Comparison of ENCODE assay signal across 8 cellular contexts in the genomic region with DNA sequence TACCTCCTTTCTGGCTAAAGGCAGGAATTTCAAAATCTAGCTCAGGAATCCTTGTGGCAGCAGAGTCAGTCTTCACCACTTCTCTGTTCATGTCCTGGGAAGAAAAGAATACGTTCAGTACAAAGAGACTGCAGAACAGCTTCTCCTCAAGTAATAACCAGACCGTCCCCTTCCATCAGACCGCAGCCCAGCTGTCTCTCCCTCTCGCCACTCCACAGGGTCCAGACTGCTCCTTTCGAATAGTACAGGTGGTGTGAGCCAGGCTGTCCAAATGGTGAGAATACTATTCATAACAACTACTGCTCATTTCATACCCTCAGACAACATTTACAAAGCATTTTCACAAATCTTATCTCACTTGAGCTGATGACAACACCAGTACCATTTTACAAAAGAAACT. TPM values are rescaled to one million over a fixed set of nuclear protein-coding genes. Genes with fewer than 3 reads are reported as not detected.
DNase-seq lines count a peak whose midpoint lies in the region; ATAC-seq, FAIRE-seq and TF ChIP-seq lines count a peak whose summit lies in the region.

No MANE protein-coding gene starts in this region.

- no peaks in the 10 kb centered on the region for H3K9me1 ChIP-seq in keratinocyte (ENCODE audit: control insufficient read depth, extremely low read depth, insufficient read depth, low read length)

- H2AFZ ChIP-seq in keratinocyte (ENCODE audit: control insufficient read depth, low read length) = no peak overlapping the region

- H3K4me1 ChIP-seq in keratinocyte (ENCODE audit: control insufficient read depth, extremely low read depth, insufficient read depth, low read length) = peaks cover 18% of the 10 kb centered on the region
- H3K4me1 ChIP-seq in subcutaneous abdominal adipose tissue (ENCODE audit: control insufficient read depth in 5 of 5, insufficient read depth in 5 of 5, low read length in 5 of 5) = peaks cover 11 to 32% (median 28%) of the 10 kb centered on the region in 5 donors

- no peak for ATAC-seq in activated naive CD4-positive, alpha-beta T cell treated with anti-CD3 and anti-CD28 coated beads, Interleukin-2, amount 50 U/mL, for 72 hours
- no peak for ATAC-seq in HG02610 (IDR thresholded peaks at IDR 0.05; ENCODE audit: unreplicated experiment)

- peaks cover 4% of the 10 kb centered on the region for H3K27me3 Mint-ChIP-seq in T-helper 1 cell treated with Interleukin-12 subunit alpha and Interleukin-12 subunit beta and Interleukin-4 antibody, amounts not matched to agents 30 μg/mL and 1 μg/mL, for 36 hours (ENCODE audit: low read depth)

- H3K27ac Mint-ChIP-seq in T-helper 1 cell treated with Interleukin-12 subunit alpha and Interleukin-12 subunit beta and Interleukin-4 antibody, amounts not matched to agents 30 μg/mL and 1 μg/mL, for 36 hours = peak overlapping the region; percentile 83
- H3K27ac Mint-ChIP-seq in activated naive CD4-positive, alpha-beta T cell treated with anti-CD3 and anti-CD28 coated beads, Interleukin-2, amount 50 U/mL, for 72 hours = peak overlapping the region; percentile 73 to 95

- no peaks in the 10 kb centered on the region for H3K9me3 Mint-ChIP-seq in T-helper 1 cell treated with Interleukin-12 subunit alpha and Interleukin-12 subunit beta and Interleukin-4 antibody, amounts not matched to agents 30 μg/mL and 1 μg/mL, for 36 hours
- no peaks in the 10 kb centered on the region for H3K9me3 Mint-ChIP-seq in activated naive CD4-positive, alpha-beta T cell treated with anti-CD3 and anti-CD28 coated beads, Interleukin-2, amount 50 U/mL, for 72 hours

- H3K4me3 Mint-ChIP-seq in T-helper 1 cell treated with Interleukin-12 subunit alpha and Interleukin-12 subunit beta and Interleukin-4 antibody, amounts not matched to agents 30 μg/mL and 1 μg/mL, for 36 hours = peak overlapping the region; percentile 89

- H3K36me3 Mint-ChIP-seq in T-helper 1 cell treated with Interleukin-12 subunit alpha and Interleukin-12 subunit beta and Interleukin-4 antibody, amounts not matched to agents 30 μg/mL and 1 μg/mL, for 36 hours (ENCODE audit: low read depth) = peaks cover 48% of the 10 kb centered on the region
- H3K36me3 Mint-ChIP-seq in activated naive CD4-positive, alpha-beta T cell treated with anti-CD3 and anti-CD28 coated beads, Interleukin-2, amount 50 U/mL, for 72 hours = peaks cover 40 to 47% of the 10 kb centered on the region in 2 donors

- dilution Hi-C loops in keratinocyte (cut with MboI; ENCODE audit: extremely low pct_ligation_motif_present, low sequenced_read_pairs) = no loop called here

- DNase-seq in T-helper 1 cell (no peak), keratinocyte (ENCODE audit: low read depth, low spot score) (no peak), NCI-H2029 treated with DMSO at 0.1 percent for 48 hours (lab: John Stamatoyannopoulos, UW) (no peak), NCI-H2107 treated with DMSO at 0.1 percent for 48 hours (lab: John Stamatoyannopoulos, UW; ENCODE audit: unreplicated experiment) (no peak)
- no peak for DNase-seq in activated naive CD4-positive, alpha-beta T cell treated with anti-CD3 and anti-CD28 coated beads, Interleukin-2, amount 50 U/mL, for 72 hours (ENCODE audit: low spot score in 2 of 2)

- no peak for TF ChIP-seq CTCF in keratinocyte (optimal IDR thresholded peaks at IDR 0.05 in 1 of 3, IDR thresholded peaks at IDR 0.05 in 1 of 3, conservative IDR thresholded peaks at IDR 0.05 in 1 of 3; ENCODE audit: extremely low read depth in 1 of 3, insufficient read depth in 2 of 3, low read length in 3 of 3)

- H3K36me3 ChIP-seq in keratinocyte (ENCODE audit: control insufficient read depth in 2 of 2, extremely low read depth in 1 of 2, insufficient read depth in 2 of 2, low read length in 2 of 2) (peaks cover 30 to 43% of the 10 kb centered on the region in 2 experiments), subcutaneous abdominal adipose tissue (ENCODE audit: control insufficient read depth in 5 of 5, insufficient read depth in 5 of 5, low read length in 5 of 5) (peaks cover 17 to 46% (median 41%) of the 10 kb centered on the region in 5 donors)

- H3K27me3 ChIP-seq in keratinocyte (ENCODE audit: control insufficient read depth, extremely low read depth, insufficient read depth, low read length) = no peaks in the 10 kb centered on the region
- H3K27me3 ChIP-seq in subcutaneous abdominal adipose tissue (ENCODE audit: control insufficient read depth in 5 of 5, insufficient read depth in 4 of 5, low read length in 5 of 5) = no peaks in the 10 kb centered on the region

- H3K4me2 ChIP-seq in keratinocyte (ENCODE audit: control insufficient read depth, extremely low read depth, insufficient read depth, low read depth, low read length) = peak overlapping the region; percentile 91

- H3K4me1 Mint-ChIP-seq in T-helper 1 cell treated with Interleukin-12 subunit alpha and Interleukin-12 subunit beta and Interleukin-4 antibody, amounts not matched to agents 30 μg/mL and 1 μg/mL, for 36 hours (ENCODE audit: low read depth) = peaks cover 45% of the 10 kb centered on the region

- H3K27ac ChIP-seq in keratinocyte (ENCODE audit: control insufficient read depth, insufficient read depth, low read length) = peak overlapping the region; percentile 74
- no peak overlapping the region for H3K27ac ChIP-seq in subcutaneous abdominal adipose tissue (ENCODE audit: low read depth, low read length)

- FAIRE-seq in keratinocyte (lab: Jason Lieb, UNC) = no peak

- peak overlapping the region; percentile 84 for H3K9ac ChIP-seq in keratinocyte (ENCODE audit: control insufficient read depth, extremely low read depth, insufficient read depth, low read length)
- peak overlapping the region; percentile 85 to 94 (median 88) for H3K9ac ChIP-seq in subcutaneous abdominal adipose tissue (ENCODE audit: low read length in 5 of 5)

- H3K79me2 ChIP-seq in keratinocyte (ENCODE audit: control insufficient read depth, insufficient read depth, low read length) = peaks cover 17% of the 10 kb centered on the region

- H4K20me1 ChIP-seq in keratinocyte (ENCODE audit: control insufficient read depth, extremely low read depth, insufficient read depth, low read length) = no peaks in the 10 kb centered on the region

- H3K4me3 ChIP-seq in keratinocyte (ENCODE audit: control insufficient read depth in 2 of 3, extremely low read depth in 1 of 3, insufficient read depth in 2 of 3, low read depth in 1 of 3, low read length in 3 of 3) = peak overlapping the region; percentile 88 to 90 (median 89)
- H3K4me3 ChIP-seq in subcutaneous abdominal adipose tissue (ENCODE audit: low read depth in 1 of 5, low read length in 5 of 5) = peak overlapping the region; percentile 76 to 93 (median 84)

- no peaks in the 10 kb centered on the region for H3K9me3 ChIP-seq in keratinocyte (ENCODE audit: control insufficient read depth, low read depth, low read length)
- H3K9me3 ChIP-seq in subcutaneous abdominal adipose tissue (ENCODE audit: control insufficient read depth in 5 of 5, low read length in 5 of 5) = no peaks in the 10 kb centered on the region

RNA-seq across cellular contexts. Expression of a gene that starts 0.9 kb away (rescaled TPM):
- 10 to 100 TPM; 65.0 to 78.4 TPM for total RNA-seq in activated naive CD4-positive, alpha-beta T cell treated with anti-CD3 and anti-CD28 coated beads, Interleukin-2, amount 50 U/mL, for 72 hours
- 61.2 to 77.9 TPM (median 71.1 TPM) in 3 replicates for polyA plus RNA-seq in keratinocyte
- polyA plus RNA-seq in keratinocyte (2011; ENCODE audit: low read depth) = 100 TPM
- polyA plus RNA-seq in keratinocyte (2011; cell fraction: cytosol; rRNA removed) = 62.3 and 75.6 TPM in 2 replicates
- polyA plus RNA-seq in keratinocyte (2011; cell fraction: nucleus; rRNA removed) = 40.1 and 54.0 TPM in 2 replicates
- 45.7 and 53.1 TPM in 2 replicates for polyA plus RNA-seq in keratinocyte (2012; ENCODE audit: low replicate concordance)
- polyA minus RNA-seq in keratinocyte = 27.1 to 81.3 TPM (median 50.2 TPM) in 3 replicates
- 50.1 TPM for polyA minus RNA-seq in keratinocyte (2011; cell fraction: cytosol; rRNA and poly(A)+ RNA removed)
- 9.7 and 30.9 TPM in 2 replicates for polyA minus RNA-seq in keratinocyte (2011; cell fraction: nucleus; rRNA and poly(A)+ RNA removed)

RNA-seq across cellular contexts. Expression of a gene that starts 4.7 kb away (rescaled TPM):
- not detected for total RNA-seq in activated naive CD4-positive, alpha-beta T cell treated with anti-CD3 and anti-CD28 coated beads, Interleukin-2, amount 50 U/mL, for 72 hours
- polyA plus RNA-seq in keratinocyte = not detected in 3 replicates
- not detected for polyA plus RNA-seq in keratinocyte (2011; ENCODE audit: low read depth)
- polyA plus RNA-seq in keratinocyte (2011; cell fraction: cytosol; rRNA removed) = not detected in 2 replicates
- polyA plus RNA-seq in keratinocyte (2011; cell fraction: nucleus; rRNA removed) = not detected in 2 replicates
- polyA plus RNA-seq in keratinocyte (2012; ENCODE audit: low replicate concordance) = not detected in 2 replicates
- not detected in 3 replicates for polyA minus RNA-seq in keratinocyte
- not detected for polyA minus RNA-seq in keratinocyte (2011; cell fraction: cytosol; rRNA and poly(A)+ RNA removed)
- polyA minus RNA-seq in keratinocyte (2011; cell fraction: nucleus; rRNA and poly(A)+ RNA removed) = not detected in 2 replicates

RNA-seq across cellular contexts. Expression of a gene that starts 14.2 kb away (rescaled TPM):
- 10 to 100 TPM; 29.3 to 42.9 TPM for total RNA-seq in activated naive CD4-positive, alpha-beta T cell treated with anti-CD3 and anti-CD28 coated beads, Interleukin-2, amount 50 U/mL, for 72 hours
- polyA plus RNA-seq in keratinocyte = 9.1 to 13.3 TPM (median 12.6 TPM) in 3 replicates
- 10.5 TPM for polyA plus RNA-seq in keratinocyte (2011; ENCODE audit: low read depth)
- polyA plus RNA-seq in keratinocyte (2011; cell fraction: cytosol; rRNA removed) = 8.4 and 9.2 TPM in 2 replicates
- polyA plus RNA-seq in keratinocyte (2011; cell fraction: nucleus; rRNA removed) = 10.0 and 10.3 TPM in 2 replicates
- polyA plus RNA-seq in keratinocyte (2012; ENCODE audit: low replicate concordance) = 8.1 and 9.8 TPM in 2 replicates
- polyA minus RNA-seq in keratinocyte = 7.8 to 14.8 TPM (median 13.0 TPM) in 3 replicates
- polyA minus RNA-seq in keratinocyte (2011; cell fraction: cytosol; rRNA and poly(A)+ RNA removed) = 5.4 TPM
- polyA minus RNA-seq in keratinocyte (2011; cell fraction: nucleus; rRNA and poly(A)+ RNA removed) = 3.8 and 6.8 TPM in 2 replicates

RNA-seq across cellular contexts. Expression of a gene that starts 36.1 kb away (rescaled TPM):
- total RNA-seq in activated naive CD4-positive, alpha-beta T cell treated with anti-CD3 and anti-CD28 coated beads, Interleukin-2, amount 50 U/mL, for 72 hours = not detected
- not detected in 3 replicates for polyA plus RNA-seq in keratinocyte
- polyA plus RNA-seq in keratinocyte (2011; ENCODE audit: low read depth) = not detected
- polyA plus RNA-seq in keratinocyte (2011; cell fraction: cytosol; rRNA removed) = not detected in 2 replicates
- not detected in 2 replicates for polyA plus RNA-seq in keratinocyte (2011; cell fraction: nucleus; rRNA removed)
- polyA plus RNA-seq in keratinocyte (2012; ENCODE audit: low replicate concordance) = not detected in 2 replicates
- not detected in 3 replicates for polyA minus RNA-seq in keratinocyte
- polyA minus RNA-seq in keratinocyte (2011; cell fraction: cytosol; rRNA and poly(A)+ RNA removed) = not detected
- not detected in 2 replicates for polyA minus RNA-seq in keratinocyte (2011; cell fraction: nucleus; rRNA and poly(A)+ RNA removed)

RNA-seq across cellular contexts. Expression of a gene that starts 42.7 kb away (rescaled TPM):
- total RNA-seq in activated naive CD4-positive, alpha-beta T cell treated with anti-CD3 and anti-CD28 coated beads, Interleukin-2, amount 50 U/mL, for 72 hours = not detected
- not detected in 3 replicates for polyA plus RNA-seq in keratinocyte
- not detected for polyA plus RNA-seq in keratinocyte (2011; ENCODE audit: low read depth)
- polyA plus RNA-seq in keratinocyte (2011; cell fraction: cytosol; rRNA removed) = not detected in 2 replicates
- not detected in 2 replicates for polyA plus RNA-seq in keratinocyte (2011; cell fraction: nucleus; rRNA removed)
- polyA plus RNA-seq in keratinocyte (2012; ENCODE audit: low replicate concordance) = not detected in 2 replicates
- not detected in 3 replicates for polyA minus RNA-seq in keratinocyte
- polyA minus RNA-seq in keratinocyte (2011; cell fraction: cytosol; rRNA and poly(A)+ RNA removed) = not detected
- not detected in 2 replicates for polyA minus RNA-seq in keratinocyte (2011; cell fraction: nucleus; rRNA and poly(A)+ RNA removed)
